In the genomic region with DNA sequence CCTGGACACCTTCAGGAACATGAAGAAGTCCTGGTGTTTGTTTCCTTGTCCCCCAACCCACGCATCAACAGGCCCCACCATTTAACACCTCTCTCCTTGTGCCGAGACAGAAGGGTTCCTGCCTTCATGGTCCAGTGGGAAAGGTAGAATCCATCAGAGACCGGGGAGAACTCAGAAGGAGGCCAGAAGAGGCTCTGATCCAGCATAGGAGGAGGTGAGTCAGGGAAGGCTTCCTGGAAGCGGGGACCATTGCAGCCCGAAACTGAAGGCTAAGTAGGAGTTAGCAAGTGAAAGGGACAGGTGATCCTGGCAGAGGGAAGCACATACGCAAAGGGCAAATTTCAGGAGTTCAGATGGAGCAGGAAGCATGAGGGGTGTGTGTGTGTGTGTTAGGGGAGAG, we compare ENCODE assay signal across 8 cellular contexts. TPM values are rescaled to one million over a fixed set of nuclear protein-coding genes. Genes with fewer than 3 reads are reported as not detected.
DNase-seq lines count a peak whose midpoint lies in the region; ATAC-seq and TF ChIP-seq lines count a peak whose summit lies in the region.
"Had no signal": no experiment of that assay in that cellular context is flagged by ENCODE, and none has a peak within 500 bp of the region (broad histone marks: within the 10 kb centered on the region; RNA-seq: fewer than 3 reads in every experiment).

No MANE protein-coding gene starts in this region.

- peak overlapping the region; percentile 95 for H3K27ac Mint-ChIP-seq in activated naive CD8-positive, alpha-beta T cell treated with anti-CD3 and anti-CD28 coated beads for 36 hours

- POLR2A ChIA-PET in HEK293T (lab: Yijun Ruan, JAX) = no interaction called here

- peak overlapping the region; percentile 5; the same call in 1 of the 2 replicates for H3K9ac ChIP-seq in ES-I3 (ENCODE audit: low read depth, low read length)

- H3K4me1 Mint-ChIP-seq in activated naive CD8-positive, alpha-beta T cell treated with anti-CD3 and anti-CD28 coated beads for 36 hours = peaks cover 18% of the 10 kb centered on the region

- peaks cover 15% of the 10 kb centered on the region for H3K4me1 ChIP-seq in ES-I3 (ENCODE audit: insufficient read depth, low read length)
- H3K4me1 ChIP-seq in neutrophil (ENCODE audit: control insufficient read depth in 1 of 2, insufficient read depth in 1 of 2, low read depth in 1 of 2, low read length in 1 of 2) = peaks cover 56 to 70% of the 10 kb centered on the region in 2 experiments
- H3K4me1 ChIP-seq: uterus had no signal

- H3K27me3 ChIP-seq in HL-60 (ENCODE audit: insufficient read depth, poor library complexity, severe bottlenecking) (no peaks in the 10 kb centered on the region), neutrophil (no peaks in the 10 kb centered on the region)
- H3K27me3 ChIP-seq: uterus had no signal

- peaks cover 11% of the 10 kb centered on the region for H3K36me3 Mint-ChIP-seq in activated naive CD8-positive, alpha-beta T cell treated with anti-CD3 and anti-CD28 coated beads for 36 hours

- no peaks in the 10 kb centered on the region for H3K9me3 Mint-ChIP-seq in activated naive CD8-positive, alpha-beta T cell treated with anti-CD3 and anti-CD28 coated beads for 36 hours

- H3K9me3 ChIP-seq in ES-I3 (ENCODE audit: control insufficient read depth, insufficient read depth, low read length) = no peaks in the 10 kb centered on the region
- peaks cover 3% of the 10 kb centered on the region for H3K9me3 ChIP-seq in neutrophil
- H3K9me3 ChIP-seq: uterus had no signal

- CTCF ChIA-PET in HEK293T (lab: Yijun Ruan, JAX) = interaction anchor here (0.7 kb wide), 1 partner anchor 31 kb away, joined by 3 read pairs; no protein-coding TSS in a partner anchor

- no peak for TF ChIP-seq CTCF in HL-60 (IDR thresholded peaks at IDR 0.05; ENCODE audit: insufficient read depth, low read length)
- TF ChIP-seq CTCF in neutrophil (IDR thresholded peaks at IDR 0.05) = no peak

- H3K4me3 Mint-ChIP-seq in activated naive CD8-positive, alpha-beta T cell treated with anti-CD3 and anti-CD28 coated beads for 36 hours = peak overlapping the region; percentile 89

- H3K27ac ChIP-seq in HL-60 (replicated peaks) (peak overlapping the region; percentile 76), neutrophil (peak overlapping the region; percentile 96)
- H3K27ac ChIP-seq: uterus had no signal

- no peak for ATAC-seq in HG02852 (IDR thresholded peaks at IDR 0.05; ENCODE audit: unreplicated experiment)
- ATAC-seq in HG02759 (IDR thresholded peaks at IDR 0.05; ENCODE audit: unreplicated experiment) = no peak

- no peaks in the 10 kb centered on the region for H3K27me3 Mint-ChIP-seq in activated naive CD8-positive, alpha-beta T cell treated with anti-CD3 and anti-CD28 coated beads for 36 hours

- H3K4me3 ChIP-seq in HL-60 (replicated peaks; ENCODE audit: insufficient read depth, low read length) (peak overlapping the region; percentile 72), neutrophil (ENCODE audit: low read depth in 1 of 2, low read length in 1 of 2) (peak overlapping the region; percentile 81 to 97)
- H3K4me3 ChIP-seq: uterus had no signal

- no peak for DNase-seq in HL-60 (ENCODE audit: low read depth in 1 of 2, low spot score in 1 of 2)
- DNase-seq in activated naive CD8-positive, alpha-beta T cell treated with anti-CD3 and anti-CD28 coated beads for 36 hours = no peak
- DNase-seq in HEK293T (ENCODE audit: extremely low spot score) = no peak
- DNase-seq: uterus had no signal

- H3K36me3 ChIP-seq in ES-I3 (ENCODE audit: insufficient read depth, low read length) = no peaks in the 10 kb centered on the region
- H3K36me3 ChIP-seq in neutrophil = peaks cover 39% of the 10 kb centered on the region
- H3K36me3 ChIP-seq: uterus had no signal

TF ChIP-seq in HEK293T, 16 proteins besides CTCF, POLR2A, EP300 and RAD21:
- TF ChIP-seq SUZ12 (IDR thresholded peaks at IDR 0.05) = no peak

RNA-seq across cellular contexts. Expression of a gene that starts 0.5 kb away (rescaled TPM):
- 10 to 100 TPM; 76.3 to 79.6 TPM for total RNA-seq in activated naive CD8-positive, alpha-beta T cell treated with anti-CD3 and anti-CD28 coated beads for 36 hours

RNA-seq across cellular contexts. Expression of a gene that starts 5.6 kb away (rescaled TPM):
- total RNA-seq in activated naive CD8-positive, alpha-beta T cell treated with anti-CD3 and anti-CD28 coated beads for 36 hours = 100 to 1,000 TPM; 103 to 107 TPM

RNA-seq across cellular contexts. Expression of a gene that starts 23.1 kb away (rescaled TPM):
- total RNA-seq in activated naive CD8-positive, alpha-beta T cell treated with anti-CD3 and anti-CD28 coated beads for 36 hours = 10 to 100 TPM; 18.3 to 19.6 TPM

RNA-seq across cellular contexts. Expression of a gene that starts 29.3 kb away (rescaled TPM):
- total RNA-seq in activated naive CD8-positive, alpha-beta T cell treated with anti-CD3 and anti-CD28 coated beads for 36 hours = 1 to 10 TPM; 3.4 to 4.0 TPM

RNA-seq across cellular contexts. Expression of a gene that starts 41.4 kb away (rescaled TPM):
- 100 to 1,000 TPM; 153 to 155 TPM for total RNA-seq in activated naive CD8-positive, alpha-beta T cell treated with anti-CD3 and anti-CD28 coated beads for 36 hours
